ENCODE assay signal across 19 cellular contexts in genomic region chr18:75036941-75037516, GRCh38.
DNase-seq lines count a peak whose midpoint lies in the region; ATAC-seq and TF ChIP-seq lines count a peak whose summit lies in the region.
"Had no signal": no experiment of that assay in that cellular context is flagged by ENCODE, and none has a peak within 500 bp of the region (broad histone marks: within the 10 kb centered on the region; RNA-seq: fewer than 3 reads in every experiment).

No MANE protein-coding gene starts in this region.

- H3K9me3 ChIP-seq in cardiac muscle cell (ENCODE audit: low read depth) (no peaks in the 10 kb centered on the region), right atrium auricular region (no peaks in the 10 kb centered on the region), ascending aorta (no peaks in the 10 kb centered on the region)

- DNase-seq in cardiac muscle cell (ENCODE audit: low read depth in 1 of 2, low spot score in 1 of 2): peak in 1 of 2 donors; percentile 2
- no peak for DNase-seq in right atrium auricular region (ENCODE audit: low spot score)
- DNase-seq in fibroblast of villous mesenchyme (ENCODE audit: low read depth): peak; percentile 72
- DNase-seq in ascending aorta (ENCODE audit: low spot score in 2 of 2): no peak
- DNase-seq in NCI-H187 treated with DMSO at 0.1 percent for 48 hours (lab: John Stamatoyannopoulos, UW): no peak
- no peak for DNase-seq in COLO668 (lab: John Stamatoyannopoulos, UW; ENCODE audit: unreplicated experiment)
- DNase-seq: activated CD4-positive, alpha-beta T cell treated with anti-CD3 and anti-CD28 coated beads for 4 hours; C1 segment of cervical spinal cord; endodermal cell; MV-4-11; naive thymus-derived CD4-positive, alpha-beta T cell; NCI-H1694; NCI-H774; Right ventricle myocardium superior; stimulated activated CD4-positive, alpha-beta T cell treated with anti-CD3 and anti-CD28 coated beads, Interleukin-4, amount 100 ng/mL, for 4 hours; T-cell had no signal

- intact Hi-C loops in ascending aorta (cut with DNase I): no loop called here

- no peaks in the 10 kb centered on the region for H3K27me3 ChIP-seq in cardiac muscle cell
- H3K27me3 ChIP-seq in right atrium auricular region: no peaks in the 10 kb centered on the region
- H3K27me3 ChIP-seq in ascending aorta: no peaks in the 10 kb centered on the region

- TF ChIP-seq CTCF in cardiac muscle cell (IDR thresholded peaks at IDR 0.05; ENCODE audit: low read depth, low read length) (no peak), right atrium auricular region (IDR thresholded peaks at IDR 0.05) (no peak), fibroblast of villous mesenchyme (IDR thresholded peaks at IDR 0.05; ENCODE audit: insufficient read depth, low read depth, low read length) (no peak), ascending aorta (IDR thresholded peaks at IDR 0.05) (no peak)

- ATAC-seq in SK-N-SH treated with all-trans-retinoic acid at 6 μM for 48 hours: peak; percentile 28
- ATAC-seq: naive thymus-derived CD4-positive, alpha-beta T cell had no signal

- H3K4me1 ChIP-seq in cardiac muscle cell (ENCODE audit: low read depth): peaks cover 18% of the 10 kb centered on the region
- H3K4me1 ChIP-seq in right atrium auricular region: no peaks in the 10 kb centered on the region
- no peaks in the 10 kb centered on the region for H3K4me1 ChIP-seq in urinary bladder (ENCODE audit: insufficient read depth)
- H3K4me1 ChIP-seq in ascending aorta: no peaks in the 10 kb centered on the region

- H3K27ac ChIP-seq in cardiac muscle cell: peak overlapping the region; percentile 42
- no peak overlapping the region for H3K27ac ChIP-seq in right atrium auricular region
- H3K27ac ChIP-seq in urinary bladder (ENCODE audit: low read depth): no peak overlapping the region
- H3K27ac ChIP-seq in ascending aorta: no peak overlapping the region
- H3K27ac ChIP-seq: KMS-11 had no signal

- no peak overlapping the region for H3K4me3 ChIP-seq in cardiac muscle cell
- no peak overlapping the region for H3K4me3 ChIP-seq in right atrium auricular region
- H3K4me3 ChIP-seq in fibroblast of villous mesenchyme (ENCODE audit: low read depth, low read length): no peak overlapping the region
- peak overlapping the region; percentile 3 for H3K4me3 ChIP-seq in urinary bladder (ENCODE audit: low read depth, low read length)
- no peak overlapping the region for H3K4me3 ChIP-seq in ascending aorta

- 36% methylated on average over 10 of the region's 10 CpGs for WGBS in urinary bladder

- H3K36me3 ChIP-seq in cardiac muscle cell (no peaks in the 10 kb centered on the region), right atrium auricular region (no peaks in the 10 kb centered on the region), urinary bladder (ENCODE audit: insufficient read depth) (no peaks in the 10 kb centered on the region), ascending aorta (no peaks in the 10 kb centered on the region)

TF ChIP-seq in SK-N-SH treated with all-trans-retinoic acid at 6 μM for 48 hours, 23 proteins besides CTCF, POLR2A, EP300 and RAD21:
- no peak for TF ChIP-seq CSDC2 (CRISPR knock-in tag; IDR thresholded peaks at IDR 0.05)
- no peak for TF ChIP-seq GLIS3 (CRISPR knock-in tag; IDR thresholded peaks at IDR 0.05)
- TF ChIP-seq ISL1 (CRISPR knock-in tag; IDR thresholded peaks at IDR 0.05): peak; percentile 81
